ENCODE assay signal across 28 cellular contexts in genomic region chr18:13110559-13110958, GRCh38.
"Had no signal": no experiment of that assay in that cellular context is flagged by ENCODE, and none has a peak within 500 bp of the region (broad histone marks: within the 10 kb centered on the region; RNA-seq: fewer than 3 reads in every experiment).

No MANE protein-coding gene starts in this region.

- H3K9ac ChIP-seq: parathyroid adenoma had no signal

- H3K4me1 ChIP-seq: foreskin keratinocyte, parathyroid adenoma, thyroid gland, upper lobe of left lung had no signal

- H3K4me3 ChIP-seq: thyroid gland, upper lobe of left lung had no signal

- H3K27me3 ChIP-seq: foreskin keratinocyte, thyroid gland, upper lobe of left lung had no signal

- H3K9me3 ChIP-seq: thyroid gland, upper lobe of left lung had no signal

- H2AFZ ChIP-seq: parathyroid adenoma had no signal

- H3K79me2 ChIP-seq: parathyroid adenoma had no signal

- ATAC-seq: activated CD4-positive, CD25-positive, alpha-beta regulatory T cell treated with anti-CD3 and anti-CD28 coated beads, Interleukin-2, amount 50 U/mL, for 24 hours; esophagus mucosa; foreskin keratinocyte; naive thymus-derived CD4-positive, alpha-beta T cell; sciatic nerve; stimulated activated effector memory CD8-positive, alpha-beta T cell treated with anti-CD3 and anti-CD28 coated beads, Interleukin-12 subunit alpha, Interleukin-12 subunit beta, amount 100 ng/mL, for 72 hours; stimulated activated naive CD8-positive, alpha-beta T cell treated with anti-CD3 and anti-CD28 coated beads, Interleukin-15, amount 100 ng/mL, for 72 hours had no signal

- DNase-seq: activated CD4-positive, alpha-beta T cell treated with anti-CD3 and anti-CD28 coated beads for 48 hours; activated CD4-positive, alpha-beta T cell treated with anti-CD3 and anti-CD28 coated beads, Interleukin-2, amount 50 U/mL, for 48 hours; activated CD8-positive, alpha-beta memory T cell treated with anti-CD3 and anti-CD28 coated beads, Interleukin-2, amount 50 U/mL, for 4 hours; activated gamma-delta T cell; activated naive CD4-positive, alpha-beta T cell treated with anti-CD3 and anti-CD28 coated beads, Interleukin-2, amount 10 ng/mL, durations not matched to agents 7 days and 5 days; activated T-cell treated with anti-CD3 and anti-CD28 coated beads, Interleukin-2, amount 50 U/mL, for 1 hour; amniotic stem cell; central memory CD4-positive, alpha-beta T cell; foreskin keratinocyte; kidney glomerular epithelial cell; midbrain; naive thymus-derived CD4-positive, alpha-beta T cell; small intestine; stimulated activated CD4-positive, alpha-beta T cell treated with anti-CD3 and anti-CD28 coated beads, Interleukin-4, amount 100 ng/mL, for 24 hours; stimulated activated naive CD8-positive, alpha-beta T cell treated with anti-CD3 and anti-CD28 coated beads, Interleukin-15, amount 100 ng/mL, for 72 hours; substantia nigra; SW 1271; T-helper 9 cell; thyroid gland had no signal

- FAIRE-seq: astrocyte, small intestine, TTC549 had no signal

- H3K27ac ChIP-seq: foreskin keratinocyte, parathyroid adenoma, thyroid gland, upper lobe of left lung, VCaP had no signal
